8 cellular contexts compared by ENCODE assay signal in the genomic region with DNA sequence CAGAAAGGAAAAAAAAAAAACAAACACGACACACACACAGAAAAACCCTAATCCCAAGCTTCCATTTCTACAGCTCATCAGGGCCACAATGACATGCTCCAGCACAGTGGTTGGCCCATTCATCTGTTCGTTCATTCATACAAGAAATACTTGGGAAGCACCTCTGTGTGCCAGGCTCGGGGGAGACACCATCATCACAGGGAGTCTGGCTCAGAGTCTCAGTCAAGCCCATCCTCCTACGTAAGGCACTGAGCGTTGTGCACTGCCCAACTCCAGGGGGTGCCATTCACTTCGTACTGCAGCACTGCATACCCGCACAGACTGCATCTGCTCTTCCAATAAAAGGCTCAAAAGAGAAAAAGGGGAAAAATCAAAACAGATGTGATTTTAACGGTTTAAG. TPM values are rescaled to one million over a fixed set of nuclear protein-coding genes. Genes with fewer than 3 reads are reported as not detected.
DNase-seq lines count a peak whose midpoint lies in the region; TF ChIP-seq lines count a peak whose summit lies in the region.

No MANE protein-coding gene starts in this region.

- no peaks in the 10 kb centered on the region for H3K9me3 ChIP-seq in esophagus squamous epithelium
- no peaks in the 10 kb centered on the region for H3K9me3 ChIP-seq in neutrophil

- intact Hi-C loops in esophagus squamous epithelium (cut with DNase I) = no loop called here

- H3K36me3 ChIP-seq in esophagus squamous epithelium = peaks cover 0 to 37% (median 0%) of the 10 kb centered on the region in 3 donors
- peaks cover 11% of the 10 kb centered on the region for H3K36me3 ChIP-seq in neutrophil

- no peak for TF ChIP-seq POLR2A in esophagus squamous epithelium (IDR thresholded peaks at IDR 0.05)

- no peak overlapping the region for H3K27ac ChIP-seq in 22Rv1
- peak overlapping the region in 1 of 4 donors; percentile 6 for H3K27ac ChIP-seq in esophagus squamous epithelium
- H3K27ac ChIP-seq in neutrophil = peak overlapping the region; percentile 96

- H3K27me3 ChIP-seq in esophagus squamous epithelium (no peaks in the 10 kb centered on the region), neutrophil (no peaks in the 10 kb centered on the region)

- 43 to 54% methylated on average over 7 to 8 of the region's 8 CpGs for WGBS in esophagus squamous epithelium, 2 donors

- peak; percentile 56 for TF ChIP-seq CTCF in 22Rv1 (IDR thresholded peaks at IDR 0.05)
- peak; percentile 46 for TF ChIP-seq CTCF in GM12864 (IDR thresholded peaks at IDR 0.05; ENCODE audit: low read depth, low read length, missing control alignments)
- TF ChIP-seq CTCF in esophagus squamous epithelium (IDR thresholded peaks at IDR 0.05) = peak in 4 of 6 experiments; percentile 5 to 31 (median 20)
- TF ChIP-seq CTCF in neutrophil (IDR thresholded peaks at IDR 0.05) = peak; percentile 47

- H3K4me1 ChIP-seq in esophagus squamous epithelium (peaks cover 14 to 93% (median 39%) of the 10 kb centered on the region in 3 donors), neutrophil (ENCODE audit: control insufficient read depth in 1 of 2, insufficient read depth in 1 of 2, low read depth in 1 of 2, low read length in 1 of 2) (peaks cover 92 to 95% of the 10 kb centered on the region in 2 experiments)

- DNase-seq in GM12864 (ENCODE audit: low read depth) (no peak), RPMI7951 (ENCODE audit: low read depth) (peak; percentile 46), esophagus squamous epithelium (lab: John Stamatoyannopoulos, UW) (no peak), GM19240 (ENCODE audit: insufficient read length, low spot score) (no peak), COLO668 (lab: John Stamatoyannopoulos, UW; ENCODE audit: unreplicated experiment) (no peak), glomerular visceral epithelial cell (ENCODE audit: extremely low spot score) (no peak)

- H3K4me3 ChIP-seq in GM12864 (ENCODE audit: low read depth, low read length) (no peak overlapping the region), esophagus squamous epithelium (no peak overlapping the region), neutrophil (ENCODE audit: low read depth in 1 of 2, low read length in 1 of 2) (peak overlapping the region in 1 of 2 experiments; percentile 55)

RNA-seq across cellular contexts. Expression of gene VPS37B, which starts 15.3 kb away (rescaled TPM):
- total RNA-seq in RPMI7951 (2014; rRNA removed; shearing (Covaris generic)) = 35.8 and 56.9 TPM in 2 replicates
- total RNA-seq in esophagus squamous epithelium = 10 to 100 TPM; 41.1 to 85.7 (median 69.5) TPM

RNA-seq across cellular contexts. Expression of gene HIP1R, which starts 45.4 kb away (rescaled TPM):
- total RNA-seq in RPMI7951 (2014; rRNA removed; shearing (Covaris generic)) = 3.8 and 4.2 TPM in 2 replicates
- total RNA-seq in esophagus squamous epithelium = 10 to 100 TPM; 27.3 to 46.3 (median 44.8) TPM
